Comparison of ENCODE assay signal across 14 cellular contexts in the genomic region with DNA sequence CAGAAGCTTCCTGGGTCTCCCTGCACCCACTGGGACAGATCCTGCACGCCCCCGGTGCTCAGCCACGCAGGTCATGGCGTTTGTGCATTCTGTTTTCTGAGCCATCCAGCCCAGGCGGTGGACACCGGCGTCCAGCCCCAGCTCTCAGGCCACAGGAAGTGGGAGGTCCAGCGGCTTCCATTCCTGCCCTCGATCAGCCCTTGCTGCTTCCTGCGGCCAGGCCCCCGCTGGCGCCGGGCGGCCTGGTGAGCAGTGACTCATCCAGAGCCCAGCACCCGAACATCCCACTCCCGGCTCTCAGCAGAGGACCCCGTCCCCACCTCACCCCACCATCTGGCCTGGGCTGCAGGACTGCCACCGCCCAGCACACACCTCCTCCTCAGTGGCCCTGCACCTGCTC. TPM values are rescaled to one million over a fixed set of nuclear protein-coding genes. Genes with fewer than 3 reads are reported as not detected.
DNase-seq lines count a peak whose midpoint lies in the region; ATAC-seq lines count a peak whose summit lies in the region.
"Had no signal": no experiment of that assay in that cellular context is flagged by ENCODE, and none has a peak within 500 bp of the region (broad histone marks: within the 10 kb centered on the region; RNA-seq: fewer than 3 reads in every experiment).

No MANE protein-coding gene starts in this region.

- H3K9me3 Mint-ChIP-seq in dendritic cell treated with granulocyte-macrophage colony-stimulating factor and Interleukin-4, amounts not matched to agents 40 ng/mL and 50 ng/mL, for 4 days: no peaks in the 10 kb centered on the region
- H3K9me3 Mint-ChIP-seq in CD4-positive, alpha-beta memory T cell: no peaks in the 10 kb centered on the region
- H3K9me3 Mint-ChIP-seq: activated naive CD4-positive, alpha-beta T cell treated with anti-CD3 and anti-CD28 coated beads, Interleukin-2, amount 50 U/mL, for 72 hours had no signal

- no peaks in the 10 kb centered on the region for H3K9me3 ChIP-seq in CD4-positive, alpha-beta memory T cell (ENCODE audit: control insufficient read depth in 1 of 2, low read length in 2 of 2)
- H3K9me3 ChIP-seq: neutrophil, uterus had no signal

- peaks cover 53% of the 10 kb centered on the region for H3K4me1 ChIP-seq in CD4-positive, alpha-beta memory T cell (ENCODE audit: insufficient read depth, low read length)
- H3K4me1 ChIP-seq: uterus had no signal

- H3K4me3 Mint-ChIP-seq in dendritic cell treated with granulocyte-macrophage colony-stimulating factor and Interleukin-4, amounts not matched to agents 40 ng/mL and 50 ng/mL, for 4 days: no peak overlapping the region
- peak overlapping the region in 1 of 8 donors; percentile 13 for H3K4me3 Mint-ChIP-seq in CD4-positive, alpha-beta memory T cell

- DNase-seq in AG08396 (ENCODE audit: low spot score) (peak; percentile 62), NCI-H226 (peak; percentile 73), lung microvascular endothelial cell (ENCODE audit: low read depth in 2 of 2) (peak; percentile 87 to 91), islet precursor cell (no peak)
- DNase-seq in CD4-positive, alpha-beta memory T cell: no peak
- DNase-seq in activated effector memory CD4-positive, alpha-beta T cell treated with anti-CD3 and anti-CD28 coated beads, Interleukin-2, amount 50 U/mL, for 16 hours: no peak
- DNase-seq: DMS153, left colon, OCI-M1, uterus had no signal

- H3K4me3 ChIP-seq in CD4-positive, alpha-beta memory T cell (ENCODE audit: low read length in 2 of 2): no peak overlapping the region
- H3K4me3 ChIP-seq: uterus had no signal

- no peaks in the 10 kb centered on the region for H3K36me3 ChIP-seq in CD4-positive, alpha-beta memory T cell (ENCODE audit: insufficient read depth, low read length)
- H3K36me3 ChIP-seq: neutrophil, uterus had no signal

- POLR2A ChIA-PET in CD4-positive, alpha-beta memory T cell (lab: Charles Lee; ENCODE audit: partially characterized antibody): no interaction called here

- H3K36me3 Mint-ChIP-seq in dendritic cell treated with granulocyte-macrophage colony-stimulating factor and Interleukin-4, amounts not matched to agents 40 ng/mL and 50 ng/mL, for 4 days (ENCODE audit: low read depth): no peaks in the 10 kb centered on the region
- H3K36me3 Mint-ChIP-seq in CD4-positive, alpha-beta memory T cell: no peaks in the 10 kb centered on the region
- H3K36me3 Mint-ChIP-seq: activated naive CD4-positive, alpha-beta T cell treated with anti-CD3 and anti-CD28 coated beads, Interleukin-2, amount 50 U/mL, for 72 hours had no signal

- intact Hi-C loops in dendritic cell treated with granulocyte-macrophage colony-stimulating factor and Interleukin-4, amounts not matched to agents 40 ng/mL and 50 ng/mL, for 4 days (cut with micrococcal nuclease): no loop called here
- intact Hi-C loops in CD4-positive, alpha-beta memory T cell (cut with micrococcal nuclease): no loop called here

- peak overlapping the region; percentile 14 for H3K27ac Mint-ChIP-seq in dendritic cell treated with granulocyte-macrophage colony-stimulating factor and Interleukin-4, amounts not matched to agents 40 ng/mL and 50 ng/mL, for 4 days
- H3K27ac Mint-ChIP-seq in CD4-positive, alpha-beta memory T cell: peak overlapping the region in 1 of 7 donors; percentile 75

- peaks cover 75% of the 10 kb centered on the region for H3K4me1 Mint-ChIP-seq in dendritic cell treated with granulocyte-macrophage colony-stimulating factor and Interleukin-4, amounts not matched to agents 40 ng/mL and 50 ng/mL, for 4 days (ENCODE audit: low read depth)
- peaks cover 14 to 34% (median 25%) of the 10 kb centered on the region in 4 donors for H3K4me1 Mint-ChIP-seq in CD4-positive, alpha-beta memory T cell

- no peak for ATAC-seq in GM19397 (IDR thresholded peaks at IDR 0.05; ENCODE audit: unreplicated experiment)
- ATAC-seq: activated naive CD4-positive, alpha-beta T cell treated with anti-CD3 and anti-CD28 coated beads, Interleukin-2, amount 50 U/mL, for 72 hours; left colon had no signal

- H3K27me3 Mint-ChIP-seq in dendritic cell treated with granulocyte-macrophage colony-stimulating factor and Interleukin-4, amounts not matched to agents 40 ng/mL and 50 ng/mL, for 4 days: peaks cover 88% of the 10 kb centered on the region
- peaks cover 22% of the 10 kb centered on the region in 2 donors for H3K27me3 Mint-ChIP-seq in CD4-positive, alpha-beta memory T cell

- H3K27me3 ChIP-seq in CD4-positive, alpha-beta memory T cell (ENCODE audit: insufficient read depth, low read length): peaks cover 8% of the 10 kb centered on the region

- CTCF ChIA-PET in CD4-positive, alpha-beta memory T cell (lab: Charles Lee; ENCODE audit: partially characterized antibody): no interaction called here

- H3K27ac ChIP-seq in CD4-positive, alpha-beta memory T cell (ENCODE audit: low read depth, low read length): no peak overlapping the region
- H3K27ac ChIP-seq: neutrophil had no signal

RNA-seq across cellular contexts. Expression of a gene that starts 18.0 kb away (rescaled TPM):
- total RNA-seq in lung microvascular endothelial cell: 56.4 and 63.7 TPM in 2 replicates
- total RNA-seq in CD4-positive, alpha-beta memory T cell: 10 to 100 TPM; 17.4 to 18.0 TPM
- polyA plus RNA-seq in CD4-positive, alpha-beta memory T cell: 10 to 100 TPM; 10.5 to 20.2 TPM

RNA-seq across cellular contexts. Expression of a gene that starts 30.5 kb away (rescaled TPM):
- total RNA-seq in lung microvascular endothelial cell: 39.7 and 51.6 TPM in 2 replicates
- total RNA-seq in CD4-positive, alpha-beta memory T cell: under 1 TPM; 0.29 to 0.80 TPM
- polyA plus RNA-seq in CD4-positive, alpha-beta memory T cell: not detected

RNA-seq across cellular contexts. Expression of a gene that starts 49.2 kb away (rescaled TPM):
- 33.8 and 55.8 TPM in 2 replicates for total RNA-seq in lung microvascular endothelial cell
- 10 to 100 TPM; 52.0 to 56.7 TPM for total RNA-seq in CD4-positive, alpha-beta memory T cell
- polyA plus RNA-seq in CD4-positive, alpha-beta memory T cell: 10 to 100 TPM in 1 of 2 donors, 1 to 10 TPM in 1; 5.4 to 17.4 TPM

Comparison
In these comparisons a context has a peak if more than half of its experiments do, and no peak if none do; other contexts are left out.
1. DNase-seq: peak in AG08396 (single experiment), NCI-H226 (single experiment) and lung microvascular endothelial cell (2 of 2); none in CD4-positive, alpha-beta memory T cell (0 of 5), activated effector memory CD4-positive, alpha-beta T cell treated with anti-CD3 and anti-CD28 coated beads, Interleukin-2, amount 50 U/mL, for 16 hours (single experiment) and islet precursor cell (single experiment).
2. RNA of a gene that starts 30.5 kb away (total RNA-seq): 39.7 to 51.6 TPM in lung microvascular endothelial cell; 0.29 to 0.80 TPM in CD4-positive, alpha-beta memory T cell; every median in the first group is over 10 times any median in the second.